Comparison of ENCODE assay signal across 17 cellular contexts in genomic region chr2:157329524-157329923, GRCh38. TPM values are rescaled to one million over a fixed set of nuclear protein-coding genes. Genes with fewer than 3 reads are reported as not detected.
DNase-seq lines count a peak whose midpoint lies in the region; ATAC-seq and TF ChIP-seq lines count a peak whose summit lies in the region.
"Had no signal": no experiment of that assay in that cellular context is flagged by ENCODE, and none has a peak within 500 bp of the region (broad histone marks: within the 10 kb centered on the region; RNA-seq: fewer than 3 reads in every experiment).

No MANE protein-coding gene starts in this region.

- TF ChIP-seq CTCF in Peyer's patch (IDR thresholded peaks at IDR 0.05) = no peak
- no peak for TF ChIP-seq CTCF in right lobe of liver (IDR thresholded peaks at IDR 0.05)
- TF ChIP-seq CTCF in osteocyte (IDR thresholded peaks at IDR 0.05) = no peak

- CTCF ChIA-PET in CD8-positive, alpha-beta memory T cell (lab: Charles Lee) = interaction anchor here (0.9 to 6.8 kb wide), 10 partner anchors 22 to 168 kb away, joined by 3 to 68 read pairs (median 4); partner anchors contain the start of gene CYTIP

- WGBS in right lobe of liver (ENCODE audit: insufficient coverage, low coverage, low lambda C conversion rate, missing lambda C conversion rate) = 22% methylated on average over 3 of the region's 9 CpGs

- no peak for TF ChIP-seq POLR2A in Peyer's patch (IDR thresholded peaks at IDR 0.05)
- no peak for TF ChIP-seq POLR2A in right lobe of liver (IDR thresholded peaks at IDR 0.05)

- H3K4me3 Mint-ChIP-seq in CD8-positive, alpha-beta memory T cell = no peak overlapping the region
- no peak overlapping the region for H3K4me3 Mint-ChIP-seq in osteocyte (ENCODE audit: unreplicated experiment)
- H3K4me3 Mint-ChIP-seq: central memory CD8-positive, alpha-beta T cell; nephron had no signal

- no peak overlapping the region for H3K4me3 ChIP-seq in CD8-positive, alpha-beta memory T cell (ENCODE audit: low read length)
- H3K4me3 ChIP-seq in Peyer's patch = no peak overlapping the region
- H3K4me3 ChIP-seq in right lobe of liver = no peak overlapping the region
- H3K4me3 ChIP-seq: SJCRH30, smooth muscle cell had no signal

- H3K4me1 Mint-ChIP-seq in CD8-positive, alpha-beta memory T cell = peaks cover 58 to 74% (median 72%) of the 10 kb centered on the region in 3 donors
- peaks cover 31% of the 10 kb centered on the region for H3K4me1 Mint-ChIP-seq in osteocyte (ENCODE audit: unreplicated experiment)

- H3K36me3 ChIP-seq in CD8-positive, alpha-beta memory T cell (ENCODE audit: insufficient read depth, low read length) = no peaks in the 10 kb centered on the region
- no peaks in the 10 kb centered on the region for H3K36me3 ChIP-seq in Peyer's patch
- no peaks in the 10 kb centered on the region for H3K36me3 ChIP-seq in right lobe of liver
- H3K36me3 ChIP-seq: BE2C, SJCRH30 had no signal

- intact Hi-C loops in right lobe of liver (cut with DNase I) = no loop called here

- H3K4me1 ChIP-seq in CD8-positive, alpha-beta memory T cell (ENCODE audit: insufficient read depth, low read length) = peaks cover 55% of the 10 kb centered on the region
- peaks cover 0 to 10% (median 2%) of the 10 kb centered on the region in 4 donors for H3K4me1 ChIP-seq in Peyer's patch
- peaks cover 0 to 5% (median 0%) of the 10 kb centered on the region in 4 donors for H3K4me1 ChIP-seq in right lobe of liver
- H3K4me1 ChIP-seq: BE2C had no signal

- no peak overlapping the region for H3K27ac ChIP-seq in CD8-positive, alpha-beta memory T cell (ENCODE audit: low read depth, low read length)
- H3K27ac ChIP-seq in Peyer's patch (no peak overlapping the region), right lobe of liver (no peak overlapping the region)
- H3K27ac ChIP-seq: SJCRH30 had no signal

- peak; percentile 84 to 93 (median 86) for ATAC-seq in right lobe of liver

- H3K36me3 Mint-ChIP-seq in CD8-positive, alpha-beta memory T cell = no peaks in the 10 kb centered on the region
- H3K36me3 Mint-ChIP-seq in osteocyte (ENCODE audit: unreplicated experiment) = no peaks in the 10 kb centered on the region

- peak overlapping the region in 5 of 8 donors; percentile 18 to 58 (median 27) for H3K27ac Mint-ChIP-seq in CD8-positive, alpha-beta memory T cell
- no peak overlapping the region for H3K27ac Mint-ChIP-seq in osteocyte (ENCODE audit: unreplicated experiment)

- no peaks in the 10 kb centered on the region for H3K9me3 ChIP-seq in CD8-positive, alpha-beta memory T cell (ENCODE audit: low read length)
- no peaks in the 10 kb centered on the region for H3K9me3 ChIP-seq in Peyer's patch
- H3K9me3 ChIP-seq in right lobe of liver = no peaks in the 10 kb centered on the region
- H3K9me3 ChIP-seq: BE2C, SJCRH30 had no signal

- POLR2A ChIA-PET in CD8-positive, alpha-beta memory T cell (lab: Charles Lee) = interaction anchor here (0.7 kb wide), 1 partner anchor 134 kb away, joined by 3 read pairs; no protein-coding TSS in a partner anchor

- no peak for DNase-seq in CD8-positive, alpha-beta memory T cell
- DNase-seq in NCI-H146 treated with DMSO at 0.1 percent for 48 hours (lab: John Stamatoyannopoulos, UW; ENCODE audit: unreplicated experiment) (peak; percentile 50), Peyer's patch (peak in 2 of 3 donors; percentile 56 to 67), right lobe of liver (peak; percentile 54 to 66 (median 56)), osteocyte (ENCODE audit: extremely low spot score, unreplicated experiment) (no peak), dermis blood vessel endothelial cell (no peak), cortex of kidney (lab: John Stamatoyannopoulos, UW) (no peak), KG1 (lab: John Stamatoyannopoulos, UW) (no peak)
- DNase-seq: activated CD4-positive, CD25-positive, alpha-beta regulatory T cell; BE2C; NCI-H187 treated with DMSO at 0.1 percent for 48 hours had no signal

- no peaks in the 10 kb centered on the region for H3K27me3 ChIP-seq in CD8-positive, alpha-beta memory T cell (ENCODE audit: insufficient read depth, low read length, poor library complexity, severe bottlenecking)
- H3K27me3 ChIP-seq in Peyer's patch = no peaks in the 10 kb centered on the region
- H3K27me3 ChIP-seq in right lobe of liver = no peaks in the 10 kb centered on the region
- H3K27me3 ChIP-seq: BE2C, SJCRH30 had no signal

- H3K27me3 Mint-ChIP-seq in CD8-positive, alpha-beta memory T cell = no peaks in the 10 kb centered on the region
- H3K27me3 Mint-ChIP-seq in osteocyte (ENCODE audit: unreplicated experiment) = peaks cover 16% of the 10 kb centered on the region
- H3K27me3 Mint-ChIP-seq: central memory CD8-positive, alpha-beta T cell had no signal

- H3K9me3 Mint-ChIP-seq in CD8-positive, alpha-beta memory T cell = peaks cover 0 to 2% (median 0%) of the 10 kb centered on the region in 5 donors
- H3K9me3 Mint-ChIP-seq in osteocyte (ENCODE audit: unreplicated experiment) = no peaks in the 10 kb centered on the region
- H3K9me3 Mint-ChIP-seq: central memory CD8-positive, alpha-beta T cell; nephron had no signal

RNA-seq across cellular contexts. Expression of gene ERMN, which starts 3.9 kb away (rescaled TPM):
- total RNA-seq in CD8-positive, alpha-beta memory T cell = under 1 TPM; 0.42 to 0.64 TPM
- polyA plus RNA-seq in CD8-positive, alpha-beta memory T cell = 0.20 TPM
- 1 to 10 TPM in 1 of 4 donors, under 1 TPM in 3; 0.38 to 5.0 (median 0.55) TPM for total RNA-seq in Peyer's patch
- 1 to 10 TPM in 1 of 6 experiments, not detected in 5; 1.3 TPM for total RNA-seq in right lobe of liver
- not detected in 2 replicates for total RNA-seq in osteocyte
- not detected in 2 replicates for total RNA-seq in dermis blood vessel endothelial cell
- total RNA-seq: SJCRH30, smooth muscle cell, urinary bladder had no signal
- polyA plus RNA-seq: fibroblast of lung, smooth muscle cell had no signal

Comparison
In these comparisons a context has a peak if more than half of its experiments do, and no peak if none do; other contexts are left out.
1. DNase-seq: peak in NCI-H146 treated with DMSO at 0.1 percent for 48 hours (single experiment), Peyer's patch (2 of 3) and right lobe of liver (3 of 3); none in CD8-positive, alpha-beta memory T cell (0 of 5), osteocyte (single experiment), dermis blood vessel endothelial cell (single experiment), cortex of kidney (single experiment) and KG1 (single experiment).